8 cellular contexts compared by ENCODE assay signal in the genomic region with DNA sequence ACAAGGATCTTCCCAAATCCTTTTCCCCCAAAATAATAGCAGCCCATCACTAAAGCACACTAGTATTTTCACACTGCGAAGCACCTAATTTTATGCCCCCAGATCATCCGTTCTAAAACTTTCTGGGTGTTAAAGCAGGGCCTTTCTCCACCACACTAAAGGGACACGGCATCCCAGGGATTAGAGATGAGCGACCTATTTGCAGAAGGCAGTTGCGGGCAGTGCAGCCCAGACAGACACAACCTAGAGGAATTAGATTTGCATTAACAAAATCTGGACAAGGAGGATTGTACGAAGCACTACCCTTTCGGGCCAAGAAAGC. TPM values are rescaled to one million over a fixed set of nuclear protein-coding genes. Genes with fewer than 3 reads are reported as not detected.
DNase-seq lines count a peak whose midpoint lies in the region; ATAC-seq and TF ChIP-seq lines count a peak whose summit lies in the region.

No MANE protein-coding gene starts in this region.

- no peak for DNase-seq in A673 (ENCODE audit: low spot score)
- DNase-seq in Jurkat, Clone E6-1 (ENCODE audit: low read depth, low spot score) = no peak
- no peak for DNase-seq in choroid plexus epithelial cell (ENCODE audit: low read depth)
- no peak for DNase-seq in NCI-H345 treated with DMSO at 0.1 percent for 48 hours (lab: John Stamatoyannopoulos, UW; ENCODE audit: unreplicated experiment)
- DNase-seq in AG20443 (ENCODE audit: low spot score) = no peak
- DNase-seq in erythroblast (lab: John Stamatoyannopoulos, UW) = no peak

- peak overlapping the region; percentile 85 for H3K27ac ChIP-seq in A673 (ENCODE audit: low read depth, low read length, poor library complexity, severe bottlenecking)
- H3K27ac ChIP-seq in muscle layer of duodenum (ENCODE audit: low read length) = peak overlapping the region; percentile 80

- no peak for ATAC-seq in HG02970 (IDR thresholded peaks at IDR 0.05; ENCODE audit: low FRiP score, unreplicated experiment)

- peaks cover 10% of the 10 kb centered on the region for H3K4me1 ChIP-seq in A673 (ENCODE audit: insufficient read depth, low read length, poor library complexity, severe bottlenecking)
- H3K4me1 ChIP-seq in muscle layer of duodenum (ENCODE audit: control insufficient read depth in 1 of 2, insufficient read depth in 2 of 2, low read length in 2 of 2) = peaks cover 5 to 16% of the 10 kb centered on the region in 2 donors

- H3K4me3 ChIP-seq in A673 (ENCODE audit: low read depth, low read length, poor library complexity, severe bottlenecking) (peak overlapping the region; percentile 76), choroid plexus epithelial cell (ENCODE audit: low read depth, low read length) (peak overlapping the region; percentile 90), muscle layer of duodenum (ENCODE audit: low read depth in 1 of 2, low read length in 2 of 2) (peak overlapping the region; percentile 85 to 89)
- H3K4me3 ChIP-seq in Jurkat, Clone E6-1 (ENCODE audit: low read length) = peak overlapping the region; percentile 73

- POLR2A ChIA-PET in A673 (lab: Charles Lee; ENCODE audit: low non-redundant PET) = interaction anchor here (0.6 kb wide), 1 partner anchor 126 kb away, joined by 4 read pairs; no protein-coding TSS in a partner anchor

- H3K36me3 ChIP-seq in A673 (ENCODE audit: insufficient read depth, low read length, poor library complexity, severe bottlenecking) = no peaks in the 10 kb centered on the region
- peaks cover 5% of the 10 kb centered on the region in 2 donors for H3K36me3 ChIP-seq in muscle layer of duodenum (ENCODE audit: control insufficient read depth in 1 of 2, insufficient read depth in 2 of 2, low read length in 2 of 2)

- CTCF ChIA-PET in A673 (lab: Charles Lee) = interaction anchor here (0.8 to 1.5 kb wide), 2 partner anchors 22 to 101 kb away, joined by 5 to 6 read pairs; a partner anchor contains a TSS

- TF ChIP-seq POLR2A in erythroblast (IDR thresholded peaks at IDR 0.05; ENCODE audit: low read length) = no peak

- H3K27me3 ChIP-seq in A673 (replicated peaks; ENCODE audit: insufficient read depth, low read depth, low read length, poor library complexity) = no peaks in the 10 kb centered on the region
- H3K27me3 ChIP-seq in muscle layer of duodenum (ENCODE audit: low read depth, low read length) = no peaks in the 10 kb centered on the region

- TSS peak; percentile 84 for BruUV-seq in A673 (replicated peaks; lab: Mats Ljungman, UMichigan)

- H3K9me3 ChIP-seq in A673 (ENCODE audit: low read depth, low read length, poor library complexity, severe bottlenecking) (no peaks in the 10 kb centered on the region), muscle layer of duodenum (ENCODE audit: control insufficient read depth in 1 of 2, low read length in 2 of 2) (no peaks in the 10 kb centered on the region)

- TF ChIP-seq CTCF in A673 (conservative IDR thresholded peaks at IDR 0.05; ENCODE audit: low read depth, low read length) (no peak), choroid plexus epithelial cell (conservative IDR thresholded peaks at IDR 0.05; ENCODE audit: low read depth, low read length) (no peak)

- intact Hi-C loops in A673 (cut with micrococcal nuclease; ENCODE audit: unreplicated experiment) = loop anchor here (5.0 kb wide), 1 partner anchor 100 kb away; a partner anchor contains a TSS

RNA-seq across cellular contexts. Expression of a gene that starts 0.4 kb away (rescaled TPM):
- 13.1 and 13.7 TPM in 2 replicates for total RNA-seq in A673 (2021)
- 10.2 TPM for polyA plus RNA-seq in Jurkat, Clone E6-1 (2012; ENCODE audit: insufficient read depth, insufficient read length)

RNA-seq across cellular contexts. Expression of a gene that starts 21.9 kb away (rescaled TPM):
- total RNA-seq in A673 (2021) = 59.7 and 64.0 TPM in 2 replicates
- polyA plus RNA-seq in Jurkat, Clone E6-1 (2012; ENCODE audit: insufficient read depth, insufficient read length) = 64.9 TPM

RNA-seq across cellular contexts. Expression of a gene that starts 22.1 kb away (rescaled TPM):
- total RNA-seq in A673 (2021) = 43.7 and 46.5 TPM in 2 replicates
- polyA plus RNA-seq in Jurkat, Clone E6-1 (2012; ENCODE audit: insufficient read depth, insufficient read length) = 27.2 TPM
